Comparison of ENCODE assay signal across 8 cellular contexts in genomic region chr12:23127701-23128100, GRCh38.
"Had no signal": no experiment of that assay in that cellular context is flagged by ENCODE, and none has a peak within 500 bp of the region (broad histone marks: within the 10 kb centered on the region; RNA-seq: fewer than 3 reads in every experiment).

No MANE protein-coding gene starts in this region.

- H3K4me3 ChIP-seq: GM23248 had no signal

- H3K4me2 ChIP-seq: KMS-11 had no signal

- H3K27ac ChIP-seq: GM23248, HL-60, KMS-11 had no signal

- DNase-seq: GM23248, H7, HCEC 1CT, IMR-90, Karpas-422, KBM-7 had no signal

- H2AFZ ChIP-seq: GM23248 had no signal

- H3K9ac ChIP-seq: GM23248, KMS-11 had no signal
